Comparison of ENCODE assay signal across 2 cellular contexts in the genomic region with DNA sequence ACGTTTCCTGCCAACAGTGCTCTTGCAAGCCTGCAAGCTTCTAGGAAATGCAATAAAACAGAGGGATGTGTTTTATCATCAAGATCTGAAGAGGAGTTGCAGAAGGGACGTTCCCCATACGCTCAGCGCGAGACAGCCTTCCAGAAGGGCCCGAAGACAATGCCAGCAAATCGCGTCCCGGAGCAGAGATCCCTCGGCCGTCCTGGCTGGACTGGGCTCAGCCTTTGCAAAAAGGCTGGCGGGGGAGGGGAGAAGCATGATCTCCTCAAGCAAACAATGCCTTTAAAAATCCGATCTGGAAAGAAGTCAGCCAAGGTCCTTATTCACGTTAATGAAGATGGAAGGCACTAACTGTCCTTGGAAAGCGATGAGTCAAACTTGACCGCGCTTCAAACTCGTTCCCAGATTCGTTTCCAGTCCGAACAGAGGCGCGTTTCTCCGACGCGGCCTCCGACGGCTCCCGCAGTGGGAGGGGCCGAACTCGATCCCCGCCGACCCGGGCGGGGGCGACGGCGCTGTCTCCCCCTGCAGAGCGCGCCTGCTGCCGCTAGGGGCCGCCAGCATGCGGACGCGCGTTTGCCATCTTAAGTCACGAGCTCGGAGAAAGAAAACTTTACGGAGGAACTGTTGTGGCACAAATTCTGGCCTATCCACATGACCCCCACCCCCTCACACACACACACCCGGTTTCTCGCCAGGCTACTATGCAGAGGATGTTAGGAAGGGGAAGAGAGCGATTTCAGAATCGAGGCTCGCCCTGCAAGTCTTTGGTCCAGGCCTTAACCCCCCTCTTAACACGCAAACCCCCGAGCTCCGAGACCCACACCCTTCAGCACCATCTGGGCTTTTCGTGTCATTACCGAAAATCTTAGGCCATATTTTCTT.
TF ChIP-seq lines count a peak whose summit lies in the region.

No MANE protein-coding gene starts in this region.

TF ChIP-seq in IMR-90, 13 proteins besides CTCF, POLR2A, EP300 and RAD21:
- TF ChIP-seq BHLHE40 (IDR thresholded peaks at IDR 0.05; ENCODE audit: low read depth, low read length), result peak; percentile 90
- TF ChIP-seq CHD1 (IDR thresholded peaks at IDR 0.05; ENCODE audit: low read depth, low read length), result no peak; the same call in 1 of the 2 replicates
- TF ChIP-seq, protein P1, sequence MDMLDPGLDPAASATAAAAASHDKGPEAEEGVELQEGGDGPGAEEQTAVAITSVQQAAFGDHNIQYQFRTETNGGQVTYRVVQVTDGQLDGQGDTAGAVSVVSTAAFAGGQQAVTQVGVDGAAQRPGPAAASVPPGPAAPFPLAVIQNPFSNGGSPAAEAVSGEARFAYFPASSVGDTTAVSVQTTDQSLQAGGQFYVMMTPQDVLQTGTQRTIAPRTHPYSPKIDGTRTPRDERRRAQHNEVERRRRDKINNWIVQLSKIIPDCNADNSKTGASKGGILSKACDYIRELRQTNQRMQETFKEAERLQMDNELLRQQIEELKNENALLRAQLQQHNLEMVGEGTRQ (IDR thresholded peaks at IDR 0.05; ENCODE audit: low read depth, low read length), result peak; percentile 56
- no peak for TF ChIP-seq CEBPB (IDR thresholded peaks at IDR 0.05; ENCODE audit: low read depth, low read length)
- TF ChIP-seq, protein P2, sequence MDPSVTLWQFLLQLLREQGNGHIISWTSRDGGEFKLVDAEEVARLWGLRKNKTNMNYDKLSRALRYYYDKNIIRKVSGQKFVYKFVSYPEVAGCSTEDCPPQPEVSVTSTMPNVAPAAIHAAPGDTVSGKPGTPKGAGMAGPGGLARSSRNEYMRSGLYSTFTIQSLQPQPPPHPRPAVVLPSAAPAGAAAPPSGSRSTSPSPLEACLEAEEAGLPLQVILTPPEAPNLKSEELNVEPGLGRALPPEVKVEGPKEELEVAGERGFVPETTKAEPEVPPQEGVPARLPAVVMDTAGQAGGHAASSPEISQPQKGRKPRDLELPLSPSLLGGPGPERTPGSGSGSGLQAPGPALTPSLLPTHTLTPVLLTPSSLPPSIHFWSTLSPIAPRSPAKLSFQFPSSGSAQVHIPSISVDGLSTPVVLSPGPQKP (IDR thresholded peaks at IDR 0.05; ENCODE audit: borderline replicate concordance, low read depth, low read length), result no peak
- TF ChIP-seq SMC3 (IDR thresholded peaks at IDR 0.05; ENCODE audit: low read depth, low read length), result peak; percentile 37
- 0 out of 2 replicates have a peak, but pooled peaks have one; percentile 1 for TF ChIP-seq FOS (IDR thresholded peaks at IDR 0.05; ENCODE audit: low read depth, low read length)
- no peak for TF ChIP-seq RFX5 (IDR thresholded peaks at IDR 0.05; ENCODE audit: low read depth, low read length)
- TF ChIP-seq MAFK (IDR thresholded peaks at IDR 0.05; ENCODE audit: low read depth, low read length), result no peak
- peak; percentile 58; the same call in 1 of the 2 replicates for TF ChIP-seq MXI1 (IDR thresholded peaks at IDR 0.05; ENCODE audit: borderline replicate concordance, low read depth, low read length)
- no peak for TF ChIP-seq NFE2L2 (IDR thresholded peaks at IDR 0.05; ENCODE audit: low read depth, low read length)
- peak; percentile 84 for TF ChIP-seq MAZ (IDR thresholded peaks at IDR 0.05; ENCODE audit: borderline replicate concordance, low read depth, low read length)
- no peak for TF ChIP-seq RCOR1 (IDR thresholded peaks at IDR 0.05; ENCODE audit: insufficient replicate concordance, low read length)

TF ChIP-seq in SK-N-SH treated with all-trans-retinoic acid at 6 μM for 48 hours, 23 proteins besides CTCF, POLR2A, EP300 and RAD21 (continued from another document):
- TF ChIP-seq, protein P3, sequence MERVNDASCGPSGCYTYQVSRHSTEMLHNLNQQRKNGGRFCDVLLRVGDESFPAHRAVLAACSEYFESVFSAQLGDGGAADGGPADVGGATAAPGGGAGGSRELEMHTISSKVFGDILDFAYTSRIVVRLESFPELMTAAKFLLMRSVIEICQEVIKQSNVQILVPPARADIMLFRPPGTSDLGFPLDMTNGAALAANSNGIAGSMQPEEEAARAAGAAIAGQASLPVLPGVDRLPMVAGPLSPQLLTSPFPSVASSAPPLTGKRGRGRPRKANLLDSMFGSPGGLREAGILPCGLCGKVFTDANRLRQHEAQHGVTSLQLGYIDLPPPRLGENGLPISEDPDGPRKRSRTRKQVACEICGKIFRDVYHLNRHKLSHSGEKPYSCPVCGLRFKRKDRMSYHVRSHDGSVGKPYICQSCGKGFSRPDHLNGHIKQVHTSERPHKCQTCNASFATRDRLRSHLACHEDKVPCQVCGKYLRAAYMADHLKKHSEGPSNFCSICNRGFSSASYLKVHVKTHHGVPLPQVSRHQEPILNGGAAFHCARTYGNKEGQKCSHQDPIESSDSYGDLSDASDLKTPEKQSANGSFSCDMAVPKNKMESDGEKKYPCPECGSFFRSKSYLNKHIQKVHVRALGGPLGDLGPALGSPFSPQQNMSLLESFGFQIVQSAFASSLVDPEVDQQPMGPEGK (CRISPR knock-in tag; IDR thresholded peaks at IDR 0.05; ENCODE audit: borderline replicate concordance), result peak; percentile 84
- no peak for TF ChIP-seq ZFP30 (CRISPR knock-in tag; IDR thresholded peaks at IDR 0.05)
- TF ChIP-seq ZC3H10 (CRISPR knock-in tag; IDR thresholded peaks at IDR 0.05), result peak; percentile 46; the same call in 1 of the 2 replicates
TF ChIP-seq in SK-N-SH treated with all-trans-retinoic acid at 6 μM for 48 hours: peak in this region for 2.
